ENCODE assay signal across 8 cellular contexts in genomic region chr16:87316923-87317765, GRCh38. TPM values are rescaled to one million over a fixed set of nuclear protein-coding genes. Genes with fewer than 3 reads are reported as not detected.
DNase-seq lines count a peak whose midpoint lies in the region; ATAC-seq, FAIRE-seq and TF ChIP-seq lines count a peak whose summit lies in the region.

TSS of gene C16orf95 (minus strand) at chr16:87317392. CDS start at chr16:87317242, 150 bp downstream.

- H3F3A ChIP-seq in smooth muscle cell (ENCODE audit: low read depth): peaks cover 4% of the 10 kb centered on the region

- H2AFZ ChIP-seq in smooth muscle cell (ENCODE audit: low read depth): peak within 1 kb of the TSS; percentile 99

- H3K36me3 ChIP-seq in bronchial epithelial cell (ENCODE audit: control insufficient read depth, insufficient read depth, low read length) (no peaks in the 10 kb centered on the region), smooth muscle cell (ENCODE audit: low read depth) (no peaks in the 10 kb centered on the region)

- H3K4me3 ChIP-seq in AG10803 (ENCODE audit: low read length) (peak within 1 kb of the TSS; percentile 91), bronchial epithelial cell (ENCODE audit: low read depth, low read length) (peak within 1 kb of the TSS; percentile 71), smooth muscle cell (peak within 1 kb of the TSS; percentile 98)

- H3K9ac ChIP-seq in smooth muscle cell (ENCODE audit: low read depth): peak within 1 kb of the TSS; percentile 97

- peak; percentile 90 for TF ChIP-seq POLR2A in GM18951 (IDR thresholded peaks at IDR 0.05; ENCODE audit: extremely low read depth, insufficient read depth, insufficient read length)

- H3K9me3 Mint-ChIP-seq in WTC11: no peaks in the 10 kb centered on the region

- in situ Hi-C loops in GM18951 (cut with MboI; ENCODE audit: low sequenced_read_pairs, unreplicated experiment): no loop called here

- no peak for FAIRE-seq in bronchial epithelial cell (lab: Jason Lieb, UNC)

- H3K79me2 ChIP-seq in smooth muscle cell (ENCODE audit: low read depth): peaks cover 15% of the 10 kb centered on the region

- peak within 1 kb of the TSS; percentile 81 for H3K27ac ChIP-seq in smooth muscle cell (ENCODE audit: low read depth)

- no peaks in the 10 kb centered on the region for H4K20me1 ChIP-seq in smooth muscle cell (ENCODE audit: low read depth)

- H3K36me3 Mint-ChIP-seq in WTC11: no peaks in the 10 kb centered on the region

- H3K9me3 ChIP-seq in smooth muscle cell (replicated peaks; ENCODE audit: low read depth): no peaks in the 10 kb centered on the region

- peaks cover 10% of the 10 kb centered on the region for H3K4me1 ChIP-seq in smooth muscle cell (ENCODE audit: low read depth)

- CTCF ChIA-PET in WTC11 (lab: Charles Lee): interaction anchor here (0.7 to 1.8 kb wide), 5 partner anchors 19 to 67 kb away, joined by 3 to 7 read pairs (median 4); partner anchors contain the start of gene FBXO31

- H3K27ac Mint-ChIP-seq in WTC11: peak within 1 kb of the TSS; percentile 85

- under 1% methylated on average over 64 of the region's 65 CpGs for WGBS in smooth muscle cell (ENCODE audit: low lambda C conversion rate)

- peak within 1 kb of the TSS; percentile 94 for H3K4me2 ChIP-seq in smooth muscle cell

- POLR2A ChIA-PET in WTC11 (lab: Charles Lee): interaction anchor here (1.2 to 1.6 kb wide), 2 partner anchors 62 to 66 kb away, joined by 5 to 9 read pairs; partner anchors contain the start of gene FBXO31

- peak; percentile 74 for TF ChIP-seq CTCF in AG10803 (conservative IDR thresholded peaks at IDR 0.05; ENCODE audit: low read length)
- TF ChIP-seq CTCF in WTC11 (IDR thresholded peaks at IDR 0.05): no peak
- TF ChIP-seq CTCF in bronchial epithelial cell (IDR thresholded peaks at IDR 0.05; ENCODE audit: insufficient read depth, low read length, severe bottlenecking): peak; percentile 60
- peak; percentile 34 for TF ChIP-seq CTCF in smooth muscle cell (IDR thresholded peaks at IDR 0.05; ENCODE audit: borderline replicate concordance, insufficient read depth, poor library complexity, severe bottlenecking)

- ATAC-seq in HG03175 (IDR thresholded peaks at IDR 0.05; ENCODE audit: unreplicated experiment) (peak; percentile 93), WTC11 (peak; percentile 92)

- DNase-seq in AG10803 (ENCODE audit: low read depth) (peak; percentile 93), NCI-H2227 (lab: John Stamatoyannopoulos, UW; ENCODE audit: unreplicated experiment) (peak; percentile 94), WTC11 (ENCODE audit: low spot score) (peak; percentile 97), bronchial epithelial cell (ENCODE audit: low read depth) (peak; percentile 81), iPS-NIHi7 (ENCODE audit: extremely low spot score) (peak; percentile 100), smooth muscle cell (lab: John Stamatoyannopoulos, UW; ENCODE audit: unreplicated experiment) (peak; percentile 85)

- peak within 1 kb of the TSS; percentile 90 for H3K4me3 Mint-ChIP-seq in WTC11

- peaks cover 9% of the 10 kb centered on the region for H3K4me1 Mint-ChIP-seq in WTC11

- peaks cover 2% of the 10 kb centered on the region; the same call in 1 of the 2 replicates for H3K27me3 Mint-ChIP-seq in WTC11 (ENCODE audit: low read depth)

- H3K27me3 ChIP-seq in bronchial epithelial cell (ENCODE audit: control insufficient read depth, insufficient read depth, low read length) (no peaks in the 10 kb centered on the region), smooth muscle cell (ENCODE audit: low read depth) (no peaks in the 10 kb centered on the region)

TF ChIP-seq in WTC11, 78 proteins besides CTCF, POLR2A, EP300 and RAD21 (continues in another document):
- peak; percentile 89 for TF ChIP-seq MAX (CRISPR knock-in tag; IDR thresholded peaks at IDR 0.05)
- peak; percentile 49 for TF ChIP-seq GABPB1 (CRISPR knock-in tag; IDR thresholded peaks at IDR 0.05)
- TF ChIP-seq NFYB (CRISPR knock-in tag; conservative IDR thresholded peaks at IDR 0.05; ENCODE audit: low read depth): peak; percentile 94
- 0 out of 2 replicates have a peak, but pooled peaks have one; percentile 59 for TF ChIP-seq JUN (CRISPR knock-in tag; IDR thresholded peaks at IDR 0.05)
- TF ChIP-seq ZNF396 (CRISPR knock-in tag; IDR thresholded peaks at IDR 0.05; ENCODE audit: borderline replicate concordance): no peak
- TF ChIP-seq CREM (CRISPR knock-in tag; IDR thresholded peaks at IDR 0.05): peak; percentile 53; the same call in 1 of the 2 replicates
- TF ChIP-seq, protein P1, sequence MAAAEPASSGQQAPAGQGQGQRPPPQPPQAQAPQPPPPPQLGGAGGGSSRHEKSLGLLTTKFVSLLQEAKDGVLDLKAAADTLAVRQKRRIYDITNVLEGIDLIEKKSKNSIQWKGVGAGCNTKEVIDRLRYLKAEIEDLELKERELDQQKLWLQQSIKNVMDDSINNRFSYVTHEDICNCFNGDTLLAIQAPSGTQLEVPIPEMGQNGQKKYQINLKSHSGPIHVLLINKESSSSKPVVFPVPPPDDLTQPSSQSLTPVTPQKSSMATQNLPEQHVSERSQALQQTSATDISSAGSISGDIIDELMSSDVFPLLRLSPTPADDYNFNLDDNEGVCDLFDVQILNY (CRISPR knock-in tag; IDR thresholded peaks at IDR 0.05): 0 out of 2 replicates have a peak, but pooled peaks have one; percentile 69
- peak; percentile 76; the same call in 1 of the 2 replicates for TF ChIP-seq RELA (CRISPR knock-in tag; IDR thresholded peaks at IDR 0.05; ENCODE audit: borderline replicate concordance)
- no peak for TF ChIP-seq NR3C1 (CRISPR knock-in tag; conservative IDR thresholded peaks at IDR 0.05; ENCODE audit: low read depth)
- no peak for TF ChIP-seq SMAD3 (CRISPR knock-in tag; IDR thresholded peaks at IDR 0.05; ENCODE audit: borderline replicate concordance)
- no peak for TF ChIP-seq ERG (CRISPR knock-in tag; IDR thresholded peaks at IDR 0.05)
- TF ChIP-seq ZNF671 (CRISPR knock-in tag; IDR thresholded peaks at IDR 0.05): no peak
- peak; percentile 59; the same call in 1 of the 2 replicates for TF ChIP-seq USF2 (CRISPR knock-in tag; IDR thresholded peaks at IDR 0.05)
- TF ChIP-seq HMGXB4 (CRISPR knock-in tag; IDR thresholded peaks at IDR 0.05): peak; percentile 70; the same call in 1 of the 2 replicates
- 0 out of 2 replicates have a peak, but pooled peaks have one; percentile 44 for TF ChIP-seq ESRRA (CRISPR knock-in tag; IDR thresholded peaks at IDR 0.05; ENCODE audit: borderline replicate concordance)
- TF ChIP-seq, protein P2, sequence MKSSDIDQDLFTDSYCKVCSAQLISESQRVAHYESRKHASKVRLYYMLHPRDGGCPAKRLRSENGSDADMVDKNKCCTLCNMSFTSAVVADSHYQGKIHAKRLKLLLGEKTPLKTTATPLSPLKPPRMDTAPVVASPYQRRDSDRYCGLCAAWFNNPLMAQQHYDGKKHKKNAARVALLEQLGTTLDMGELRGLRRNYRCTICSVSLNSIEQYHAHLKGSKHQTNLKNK (CRISPR knock-in tag; IDR thresholded peaks at IDR 0.05): no peak
- peak; percentile 33; the same call in 1 of the 2 replicates for TF ChIP-seq TEAD1 (CRISPR knock-in tag; IDR thresholded peaks at IDR 0.05)
- no peak for TF ChIP-seq TP53 (CRISPR knock-in tag; IDR thresholded peaks at IDR 0.05)
- peak; percentile 22; the same call in 1 of the 2 replicates for TF ChIP-seq MYBL2 (CRISPR knock-in tag; IDR thresholded peaks at IDR 0.05)
- 0 out of 2 replicates have a peak, but pooled peaks have one; percentile 3 for TF ChIP-seq FOXK1 (CRISPR knock-in tag; IDR thresholded peaks at IDR 0.05)

RNA-seq across cellular contexts. Expression of gene C16orf95, which starts in this region (rescaled TPM):
- total RNA-seq in WTC11 (2021) (5.7 to 7.5 TPM (median 7.1 TPM) in 3 replicates), bronchial epithelial cell (0.79 and 1.8 TPM in 2 replicates), smooth muscle cell (1.9 and 7.7 TPM in 2 replicates)
- polyA plus RNA-seq in smooth muscle cell: 8.0 and 8.2 TPM in 2 replicates

Comparison
In these comparisons a context has a peak if more than half of its experiments do, and no peak if none do; other contexts are left out.
1. Peak in every context shown above with its lines: DNase-seq, ATAC-seq, H3K4me3 ChIP-seq and H3K27ac ChIP-seq.